2 cellular contexts compared by ENCODE assay signal in the genomic region with DNA sequence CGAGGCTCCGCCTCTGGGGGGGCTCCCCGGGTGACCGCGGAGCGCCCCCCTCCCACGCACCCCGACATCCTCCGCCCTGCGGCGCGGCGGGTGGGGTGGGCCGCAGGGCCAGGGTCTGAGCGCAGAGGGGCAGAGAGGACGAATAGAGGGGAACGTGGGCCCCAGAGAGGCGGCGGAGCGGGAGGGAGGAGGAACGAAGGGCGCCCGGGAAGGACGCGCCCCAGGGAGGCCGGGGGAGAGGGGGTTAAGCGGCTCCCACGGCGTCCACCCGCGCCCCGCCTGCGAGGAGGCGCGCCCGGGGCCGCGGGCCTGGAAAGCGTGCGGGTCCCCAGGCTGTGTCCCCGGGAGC.
TF ChIP-seq lines count a peak whose summit lies in the region.

No MANE protein-coding gene starts in this region.

TF ChIP-seq in GM23338, 12 proteins besides CTCF, POLR2A, EP300 and RAD21:
- TF ChIP-seq STAT1 (IDR thresholded peaks at IDR 0.05; ENCODE audit: unreplicated experiment), result no peak
- TF ChIP-seq, protein P1, sequence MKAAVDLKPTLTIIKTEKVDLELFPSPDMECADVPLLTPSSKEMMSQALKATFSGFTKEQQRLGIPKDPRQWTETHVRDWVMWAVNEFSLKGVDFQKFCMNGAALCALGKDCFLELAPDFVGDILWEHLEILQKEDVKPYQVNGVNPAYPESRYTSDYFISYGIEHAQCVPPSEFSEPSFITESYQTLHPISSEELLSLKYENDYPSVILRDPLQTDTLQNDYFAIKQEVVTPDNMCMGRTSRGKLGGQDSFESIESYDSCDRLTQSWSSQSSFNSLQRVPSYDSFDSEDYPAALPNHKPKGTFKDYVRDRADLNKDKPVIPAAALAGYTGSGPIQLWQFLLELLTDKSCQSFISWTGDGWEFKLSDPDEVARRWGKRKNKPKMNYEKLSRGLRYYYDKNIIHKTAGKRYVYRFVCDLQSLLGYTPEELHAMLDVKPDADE (IDR thresholded peaks at IDR 0.05), result no peak
- TF ChIP-seq, protein P2, sequence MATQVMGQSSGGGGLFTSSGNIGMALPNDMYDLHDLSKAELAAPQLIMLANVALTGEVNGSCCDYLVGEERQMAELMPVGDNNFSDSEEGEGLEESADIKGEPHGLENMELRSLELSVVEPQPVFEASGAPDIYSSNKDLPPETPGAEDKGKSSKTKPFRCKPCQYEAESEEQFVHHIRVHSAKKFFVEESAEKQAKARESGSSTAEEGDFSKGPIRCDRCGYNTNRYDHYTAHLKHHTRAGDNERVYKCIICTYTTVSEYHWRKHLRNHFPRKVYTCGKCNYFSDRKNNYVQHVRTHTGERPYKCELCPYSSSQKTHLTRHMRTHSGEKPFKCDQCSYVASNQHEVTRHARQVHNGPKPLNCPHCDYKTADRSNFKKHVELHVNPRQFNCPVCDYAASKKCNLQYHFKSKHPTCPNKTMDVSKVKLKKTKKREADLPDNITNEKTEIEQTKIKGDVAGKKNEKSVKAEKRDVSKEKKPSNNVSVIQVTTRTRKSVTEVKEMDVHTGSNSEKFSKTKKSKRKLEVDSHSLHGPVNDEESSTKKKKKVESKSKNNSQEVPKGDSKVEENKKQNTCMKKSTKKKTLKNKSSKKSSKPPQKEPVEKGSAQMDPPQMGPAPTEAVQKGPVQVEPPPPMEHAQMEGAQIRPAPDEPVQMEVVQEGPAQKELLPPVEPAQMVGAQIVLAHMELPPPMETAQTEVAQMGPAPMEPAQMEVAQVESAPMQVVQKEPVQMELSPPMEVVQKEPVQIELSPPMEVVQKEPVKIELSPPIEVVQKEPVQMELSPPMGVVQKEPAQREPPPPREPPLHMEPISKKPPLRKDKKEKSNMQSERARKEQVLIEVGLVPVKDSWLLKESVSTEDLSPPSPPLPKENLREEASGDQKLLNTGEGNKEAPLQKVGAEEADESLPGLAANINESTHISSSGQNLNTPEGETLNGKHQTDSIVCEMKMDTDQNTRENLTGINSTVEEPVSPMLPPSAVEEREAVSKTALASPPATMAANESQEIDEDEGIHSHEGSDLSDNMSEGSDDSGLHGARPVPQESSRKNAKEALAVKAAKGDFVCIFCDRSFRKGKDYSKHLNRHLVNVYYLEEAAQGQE (IDR thresholded peaks at IDR 0.05; ENCODE audit: unreplicated experiment), result no peak

TF ChIP-seq in neural cell, 6 proteins besides CTCF, POLR2A, EP300 and RAD21:
- TF ChIP-seq, protein P2 (IDR thresholded peaks at IDR 0.05; ENCODE audit: borderline replicate concordance), result no peak
- TF ChIP-seq TAF1 (IDR thresholded peaks at IDR 0.05; ENCODE audit: low read depth) (no peak), POLR2AphosphoS5 (IDR thresholded peaks at IDR 0.05) (no peak), EZH2 (IDR thresholded peaks at IDR 0.05; ENCODE audit: borderline replicate concordance, insufficient read depth, low read length, poor library complexity, severe bottlenecking) (no peak), MXI1 (conservative IDR thresholded peaks at IDR 0.05; ENCODE audit: poor library complexity, severe bottlenecking) (no peak), SMC3 (conservative IDR thresholded peaks at IDR 0.05; ENCODE audit: poor library complexity) (no peak)
TF ChIP-seq in neural cell: peak in this region for 0.
